In the genomic region with DNA sequence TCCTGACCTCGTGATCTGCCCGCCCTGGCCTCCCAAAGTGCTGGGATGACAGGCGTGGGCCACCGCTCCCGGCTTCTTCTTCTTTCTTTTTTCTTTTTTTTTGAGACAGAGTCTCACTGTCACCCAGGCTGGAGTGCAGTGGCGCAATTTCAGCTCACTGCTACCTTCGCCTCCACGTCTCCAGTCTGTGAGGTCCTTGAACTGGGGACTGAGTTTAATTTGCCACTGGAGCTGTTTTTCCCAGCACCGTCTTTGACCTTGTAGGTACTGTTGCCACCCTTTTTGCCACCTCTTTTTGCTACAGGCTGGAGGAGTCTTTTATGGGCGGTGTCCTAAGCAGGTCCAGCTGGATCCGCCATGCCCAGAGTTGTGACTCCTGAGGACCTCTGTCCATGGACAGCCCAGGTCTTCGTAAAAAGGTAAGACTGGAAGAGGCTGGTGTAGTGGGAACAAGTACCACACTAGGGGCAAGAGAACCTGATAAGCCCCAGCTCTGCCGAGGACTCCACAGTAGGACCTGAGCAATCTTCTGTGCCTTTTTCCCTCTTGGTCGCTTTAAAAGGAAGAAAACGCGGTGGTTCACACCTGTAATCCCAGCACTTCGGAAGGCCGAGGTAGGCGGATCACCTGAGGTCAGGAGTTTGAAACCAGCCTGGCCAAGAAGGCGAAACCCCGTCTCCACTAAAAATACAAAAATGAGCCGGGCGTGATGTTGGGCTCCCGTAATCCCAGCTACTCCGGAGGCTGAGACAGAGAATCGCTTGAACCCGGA, we compare ENCODE assay signal across 8 cellular contexts. TPM values are rescaled to one million over a fixed set of nuclear protein-coding genes. Genes with fewer than 3 reads are reported as not detected.
DNase-seq lines count a peak whose midpoint lies in the region; TF ChIP-seq lines count a peak whose summit lies in the region.

No MANE protein-coding gene starts in this region.

- TF ChIP-seq EP300 in neural cell (conservative IDR thresholded peaks at IDR 0.05; ENCODE audit: poor library complexity, severe bottlenecking), result no peak

- no peak overlapping the region for H3K4me2 ChIP-seq in neural cell (ENCODE audit: low read length)

- DNase-seq in AG10803 (ENCODE audit: low read depth) (peak; percentile 18), NCI-H526 (lab: John Stamatoyannopoulos, UW) (no peak), GM20000 (ENCODE audit: low spot score) (no peak), HFFc6 (no peak)
- DNase-seq in effector memory CD4-positive, alpha-beta T cell, result peak in 2 of 3 donors; percentile 4 to 16

- 59% methylated on average over 27 of the region's 27 CpGs for WGBS in HUES64

- H3K9me3 ChIP-seq in HUES64 (ENCODE audit: insufficient read depth, low read depth, low read length) (no peaks in the 10 kb centered on the region), neural cell (ENCODE audit: low read length) (no peaks in the 10 kb centered on the region)
- no peaks in the 10 kb centered on the region for H3K9me3 ChIP-seq in effector memory CD4-positive, alpha-beta T cell (ENCODE audit: control insufficient read depth, low read length)

- H3K36me3 ChIP-seq in HUES64 (ENCODE audit: insufficient read depth, low read length), result no peaks in the 10 kb centered on the region
- no peaks in the 10 kb centered on the region for H3K36me3 ChIP-seq in effector memory CD4-positive, alpha-beta T cell (ENCODE audit: control insufficient read depth, insufficient read depth, low read length)
- no peaks in the 10 kb centered on the region for H3K36me3 ChIP-seq in neural cell (ENCODE audit: insufficient read depth, low read length)

- H4K20me1 ChIP-seq in neural cell (ENCODE audit: insufficient read depth), result no peaks in the 10 kb centered on the region

- H3F3A ChIP-seq in neural cell (ENCODE audit: insufficient read depth, low read length, poor library complexity, severe bottlenecking), result no peaks in the 10 kb centered on the region

- H3K27me3 Mint-ChIP-seq in HFFc6 (ENCODE audit: insufficient read depth), result peaks cover 6% of the 10 kb centered on the region

- H3K36me3 Mint-ChIP-seq in HFFc6 (ENCODE audit: low read depth), result no peaks in the 10 kb centered on the region

- no peak for TF ChIP-seq CTCF in AG10803 (conservative IDR thresholded peaks at IDR 0.05; ENCODE audit: low read length)
- TF ChIP-seq CTCF in WI38 (IDR thresholded peaks at IDR 0.05; ENCODE audit: low read depth, low read length), result no peak
- TF ChIP-seq CTCF in neural cell (IDR thresholded peaks at IDR 0.05; ENCODE audit: poor library complexity, severe bottlenecking), result no peak
- TF ChIP-seq CTCF in GM20000 (IDR thresholded peaks at IDR 0.05; ENCODE audit: extremely low read depth, missing control alignments), result no peak
- TF ChIP-seq CTCF in HFFc6 (IDR thresholded peaks at IDR 0.05), result no peak

- no peak overlapping the region for H3K4me3 Mint-ChIP-seq in HFFc6

- no peak overlapping the region for H2AFZ ChIP-seq in neural cell (ENCODE audit: low read depth, low read length)

- no peaks in the 10 kb centered on the region for H3K79me2 ChIP-seq in neural cell (replicated peaks; ENCODE audit: insufficient read depth, low read length)

- peaks cover 13% of the 10 kb centered on the region for H3K4me1 Mint-ChIP-seq in HFFc6 (ENCODE audit: low read depth)

- H3K4me1 ChIP-seq in HUES64 (ENCODE audit: insufficient read depth, low read length), result peaks cover 14% of the 10 kb centered on the region
- peaks cover 4% of the 10 kb centered on the region for H3K4me1 ChIP-seq in effector memory CD4-positive, alpha-beta T cell (ENCODE audit: control insufficient read depth, insufficient read depth, low read length, poor library complexity, severe bottlenecking)

- no peak overlapping the region for H3K27ac Mint-ChIP-seq in HFFc6

- H3K9me3 Mint-ChIP-seq in HFFc6, result no peaks in the 10 kb centered on the region

- H3K27me3 ChIP-seq in HUES64 (ENCODE audit: insufficient read depth, low read length) (no peaks in the 10 kb centered on the region), neural cell (ENCODE audit: insufficient read depth, low read depth, low read length) (no peaks in the 10 kb centered on the region)
- H3K27me3 ChIP-seq in effector memory CD4-positive, alpha-beta T cell (replicated peaks; ENCODE audit: control insufficient read depth, insufficient read depth, low read length, poor library complexity, severe bottlenecking), result no peaks in the 10 kb centered on the region

- H3K9me2 ChIP-seq in neural cell (ENCODE audit: insufficient read depth, low read length), result no peaks in the 10 kb centered on the region

- H3K27ac ChIP-seq in HUES64 (ENCODE audit: low read depth, low read length) (peak overlapping the region; percentile 54), neural cell (ENCODE audit: low read length) (peak overlapping the region; percentile 24)
- peak overlapping the region; percentile 100 for H3K27ac ChIP-seq in effector memory CD4-positive, alpha-beta T cell (ENCODE audit: insufficient read depth, low read length, poor library complexity, severe bottlenecking)

- H3K9ac ChIP-seq in HUES64 (ENCODE audit: low read depth, low read length) (peak overlapping the region; percentile 47), neural cell (ENCODE audit: low read length) (no peak overlapping the region)

- H3K4me3 ChIP-seq in AG10803 (ENCODE audit: low read length) (peak overlapping the region; percentile 43), HUES64 (ENCODE audit: low read length) (peak overlapping the region; percentile 63), WI38 (ENCODE audit: low read depth, low read length) (peak overlapping the region; percentile 39), neural cell (ENCODE audit: low read length) (no peak overlapping the region)
- peak overlapping the region; percentile 30 for H3K4me3 ChIP-seq in effector memory CD4-positive, alpha-beta T cell (ENCODE audit: insufficient read depth, low read depth, low read length, poor library complexity, severe bottlenecking)

- TF ChIP-seq RAD21 in neural cell (conservative IDR thresholded peaks at IDR 0.05), result no peak

TF ChIP-seq in neural cell, 6 proteins besides CTCF, POLR2A, EP300 and RAD21:
- TF ChIP-seq SMC3 (conservative IDR thresholded peaks at IDR 0.05; ENCODE audit: poor library complexity), result no peak
- no peak for TF ChIP-seq POLR2AphosphoS5 (IDR thresholded peaks at IDR 0.05)
- TF ChIP-seq REST (IDR thresholded peaks at IDR 0.05; ENCODE audit: borderline replicate concordance), result no peak
- TF ChIP-seq TAF1 (IDR thresholded peaks at IDR 0.05; ENCODE audit: low read depth), result no peak
- no peak for TF ChIP-seq EZH2 (IDR thresholded peaks at IDR 0.05; ENCODE audit: borderline replicate concordance, insufficient read depth, low read length, poor library complexity, severe bottlenecking)
- TF ChIP-seq MXI1 (conservative IDR thresholded peaks at IDR 0.05; ENCODE audit: poor library complexity, severe bottlenecking), result no peak
TF ChIP-seq in neural cell: peak in this region for 0.

RNA-seq across cellular contexts. Expression of gene RNU4-2, which starts 1.0 kb away (rescaled TPM):
- polyA plus RNA-seq in HUES64 (2013, experiment 1 of 2), result 11,225 TPM
- polyA plus RNA-seq in HUES64 (2013, experiment 2 of 2), result 13,281 TPM
- under 0.01 TPM in 1 of 2 replicates, not detected in the other for polyA plus RNA-seq in neural cell
- under 0.01 TPM in 2 replicates for polyA minus RNA-seq in neural cell
- 1,000 to 10,000 TPM in 5 of 6 experiments, 100 to 1,000 TPM in 1; 743 to 2,047 (median 1,452) TPM for total RNA-seq in HFFc6 (2021; fragmentation: NEBNext Ultra II Directional; extraction: Animal tissue kit (Norgen Biotek cat#: 25700))

RNA-seq across cellular contexts. Expression of gene RNU4-1, which starts 2.3 kb away (rescaled TPM):
- polyA plus RNA-seq in HUES64 (2013, experiment 1 of 2), result 10,262 TPM
- polyA plus RNA-seq in HUES64 (2013, experiment 2 of 2), result 12,216 TPM
- under 0.01 TPM in 1 of 2 replicates, not detected in the other for polyA plus RNA-seq in neural cell
- polyA minus RNA-seq in neural cell, result under 0.01 TPM in 2 replicates
- total RNA-seq in HFFc6 (2021; fragmentation: NEBNext Ultra II Directional; extraction: Animal tissue kit (Norgen Biotek cat#: 25700)), result 1,000 to 10,000 TPM in 4 of 6 experiments, 100 to 1,000 TPM in 2; 766 to 1,512 (median 1,200) TPM

RNA-seq across cellular contexts. Expression of gene SIRT4, which starts 11.4 kb away (rescaled TPM):
- 0.85 TPM for polyA plus RNA-seq in HUES64 (2013, experiment 1 of 2)
- polyA plus RNA-seq in HUES64 (2013, experiment 2 of 2), result 2.0 TPM
- 9.7 and 13.8 TPM in 2 replicates for polyA plus RNA-seq in neural cell
- polyA minus RNA-seq in neural cell, result 5.8 and 7.5 TPM in 2 replicates
- total RNA-seq in HFFc6 (2021; fragmentation: NEBNext Ultra II Directional; extraction: Animal tissue kit (Norgen Biotek cat#: 25700)), result 1 to 10 TPM in 3 of 6 experiments, under 1 TPM in 3; 0.84 to 2.1 (median 1.1) TPM

RNA-seq across cellular contexts. Expression of gene PXN, which starts 25.2 kb away (rescaled TPM):
- 46.3 TPM for polyA plus RNA-seq in HUES64 (2013, experiment 1 of 2)
- polyA plus RNA-seq in HUES64 (2013, experiment 2 of 2), result 52.9 TPM
- polyA plus RNA-seq in neural cell, result 5.9 and 6.3 TPM in 2 replicates
- 4.6 and 7.4 TPM in 2 replicates for polyA minus RNA-seq in neural cell
- 100 to 1,000 TPM; 219 to 290 (median 253) TPM for total RNA-seq in HFFc6 (2021; fragmentation: NEBNext Ultra II Directional; extraction: Animal tissue kit (Norgen Biotek cat#: 25700))

RNA-seq across cellular contexts. Expression of gene PLA2G1B, which starts 36.9 kb away (rescaled TPM):
- polyA plus RNA-seq in HUES64 (2013, experiment 1 of 2), result not detected
- not detected for polyA plus RNA-seq in HUES64 (2013, experiment 2 of 2)
- polyA plus RNA-seq in neural cell, result not detected in 2 replicates
- not detected in 2 replicates for polyA minus RNA-seq in neural cell
- total RNA-seq in HFFc6 (2021; fragmentation: NEBNext Ultra II Directional; extraction: Animal tissue kit (Norgen Biotek cat#: 25700)), result not detected

Comparison
In these comparisons a context has a peak if more than half of its experiments do, and no peak if none do; other contexts are left out.
1. DNase-seq: peak in AG10803 (single experiment) and effector memory CD4-positive, alpha-beta T cell (2 of 3); none in NCI-H526 (0 of 2), GM20000 (single experiment) and HFFc6 (single experiment).
2. H3K27ac ChIP-seq: peak in every context shown above with its lines; median percentile 100 in effector memory CD4-positive, alpha-beta T cell; 54 in HUES64; 24 in neural cell.